In the genomic region with DNA sequence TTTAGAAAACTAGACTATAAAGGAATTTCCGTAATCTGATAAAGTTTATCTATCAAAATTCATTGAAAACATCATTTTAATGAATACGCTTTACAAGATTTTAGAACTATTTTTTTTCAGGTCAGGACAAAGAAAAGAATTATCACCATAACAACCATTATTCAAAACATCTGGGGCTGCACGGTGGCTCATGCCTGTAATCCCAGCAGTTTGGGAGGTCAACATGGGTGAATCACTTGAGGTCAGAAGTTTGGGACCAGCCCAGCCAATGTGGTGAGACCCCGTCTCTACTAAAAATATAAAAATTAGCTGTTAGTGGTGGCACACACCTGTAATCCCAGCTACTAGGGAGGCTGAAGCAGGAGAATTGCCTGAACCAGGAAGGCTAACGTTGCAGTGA, we compare ENCODE assay signal across 21 cellular contexts.
DNase-seq lines count a peak whose midpoint lies in the region; TF ChIP-seq lines count a peak whose summit lies in the region.
"Had no signal": no experiment of that assay in that cellular context is flagged by ENCODE, and none has a peak within 500 bp of the region (broad histone marks: within the 10 kb centered on the region; RNA-seq: fewer than 3 reads in every experiment).

No MANE protein-coding gene starts in this region.

- peak; percentile 10 for DNase-seq in AG09319 (ENCODE audit: extremely low read depth, low read depth)
- peak; percentile 25 for DNase-seq in EH (ENCODE audit: low read depth)
- peak; percentile 75 for DNase-seq in RPMI7951 (ENCODE audit: low read depth)
- DNase-seq in fibroblast of gingiva (ENCODE audit: low read depth): peak; percentile 21
- DNase-seq in GF-D8 (lab: John Stamatoyannopoulos, UW): no peak
- DNase-seq in glutamatergic neuron: no peak
- DNase-seq in COLO829 (ENCODE audit: low spot score): no peak
- DNase-seq in HCEC 1CT: no peak
- DNase-seq: 8988T; ACHN; CD4-positive, alpha-beta T cell; CD8-positive, alpha-beta memory T cell; COR-L47; DMS153; DND-41; EL; GDM1; GM23248; H7 had no signal

- no peak overlapping the region for H3K4me3 Mint-ChIP-seq in glutamatergic neuron (ENCODE audit: unreplicated experiment)
- H3K4me3 Mint-ChIP-seq: B cell; CD14-positive monocyte; CD4-positive, alpha-beta T cell; CD8-positive, alpha-beta memory T cell had no signal

- TF ChIP-seq CTCF in AG09319 (IDR thresholded peaks at IDR 0.05; ENCODE audit: low read depth, low read length) (no peak), glutamatergic neuron (IDR thresholded peaks at IDR 0.05; ENCODE audit: partially characterized antibody, unreplicated experiment) (no peak)

- H3K9me3 Mint-ChIP-seq in glutamatergic neuron (ENCODE audit: unreplicated experiment): no peaks in the 10 kb centered on the region
- H3K9me3 Mint-ChIP-seq: CD4-positive, alpha-beta T cell had no signal

- no peaks in the 10 kb centered on the region for H3K4me1 Mint-ChIP-seq in glutamatergic neuron (ENCODE audit: low read depth, unreplicated experiment)
- H3K4me1 Mint-ChIP-seq: B cell; CD14-positive monocyte; CD8-positive, alpha-beta memory T cell had no signal

- H3K27ac Mint-ChIP-seq in glutamatergic neuron (ENCODE audit: unreplicated experiment): no peak overlapping the region
- H3K27ac Mint-ChIP-seq: B cell; CD14-positive monocyte; CD4-positive, alpha-beta T cell; CD8-positive, alpha-beta memory T cell had no signal

- H3K36me3 Mint-ChIP-seq in glutamatergic neuron (ENCODE audit: unreplicated experiment): peaks cover 3% of the 10 kb centered on the region
- H3K36me3 Mint-ChIP-seq: CD14-positive monocyte; CD8-positive, alpha-beta memory T cell had no signal

- H3K27me3 Mint-ChIP-seq in glutamatergic neuron (ENCODE audit: unreplicated experiment): peaks cover 2% of the 10 kb centered on the region
- H3K27me3 Mint-ChIP-seq: B cell; CD8-positive, alpha-beta memory T cell had no signal

Comparison
In these comparisons a context has a peak if more than half of its experiments do, and no peak if none do; other contexts are left out.
1. DNase-seq: peak in AG09319 (single experiment), EH (single experiment), RPMI7951 (single experiment) and fibroblast of gingiva (single experiment); none in GF-D8 (single experiment), glutamatergic neuron (single experiment), COLO829 (single experiment) and HCEC 1CT (single experiment).